1 cellular context compared by ENCODE assay signal in the genomic region with DNA sequence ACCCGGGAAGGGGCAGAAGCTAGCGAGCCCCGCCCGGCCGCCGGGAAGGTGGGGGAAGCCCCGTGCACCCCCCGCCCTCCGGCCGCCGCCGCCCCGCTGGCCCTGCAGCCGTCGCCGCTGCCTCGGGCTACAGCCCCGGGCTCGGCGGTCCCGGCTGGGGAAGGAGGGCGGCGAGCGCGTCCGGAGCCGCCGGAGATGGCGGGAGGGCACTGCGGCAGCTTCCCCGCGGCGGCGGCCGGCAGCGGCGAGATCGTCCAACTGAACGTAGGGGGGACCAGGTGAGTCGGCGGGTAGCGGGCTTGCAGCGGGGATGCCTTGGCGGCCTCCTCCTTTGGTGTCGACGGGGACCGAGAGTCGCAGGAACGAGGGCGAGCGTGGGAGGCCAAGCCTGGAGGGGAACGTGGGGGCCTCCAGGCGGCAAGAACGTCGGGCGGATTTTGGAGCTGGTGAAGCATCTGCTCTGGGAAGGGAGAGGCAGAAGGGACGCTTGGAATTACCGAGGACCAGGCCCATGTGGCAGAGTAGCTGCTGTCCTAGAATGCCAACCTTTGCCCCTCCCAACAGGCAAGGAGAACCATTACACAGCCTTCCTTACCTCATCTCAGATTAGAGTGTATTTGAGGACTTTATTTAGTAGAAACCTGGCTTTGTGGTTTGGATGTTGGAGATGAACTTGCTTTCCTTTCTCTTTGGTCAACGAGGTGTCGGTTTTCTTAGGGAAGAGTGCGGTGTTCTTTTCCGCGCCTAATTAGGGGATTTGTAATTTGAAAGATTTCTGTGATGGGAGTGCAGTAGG.
TF ChIP-seq lines count a peak whose summit lies in the region.

No MANE protein-coding gene starts in this region.

TF ChIP-seq in K562, 482 proteins besides CTCF, POLR2A, EP300 and RAD21 (continued from another document and continues in another):
- TF ChIP-seq MAZ (CRISPR knock-in tag; conservative IDR thresholded peaks at IDR 0.05 in 1 of 2, IDR thresholded peaks at IDR 0.05 in 1 of 2) (peak in 1 of 2 experiments; percentile 75; a peak in 2 of 4 replicates), ZNF282 (CRISPR knock-in tag; IDR thresholded peaks at IDR 0.05) (0 out of 2 replicates have a peak, but pooled peaks have one; percentile 68), ZNF174 (CRISPR knock-in tag; IDR thresholded peaks at IDR 0.05) (no peak), ETS2 (tag; IDR thresholded peaks at IDR 0.05; ENCODE audit: borderline replicate concordance, poor library complexity, severe bottlenecking) (no peak), HDGF (IDR thresholded peaks at IDR 0.05) (no peak), ZNF143 (CRISPR knock-in tag; IDR thresholded peaks at IDR 0.05) (no peak), BCOR (IDR thresholded peaks at IDR 0.05) (no peak; the same call in 1 of the 2 replicates), PHB (CRISPR knock-in tag; IDR thresholded peaks at IDR 0.05) (no peak), KLF10 (CRISPR knock-in tag; IDR thresholded peaks at IDR 0.05) (no peak), ELF1 (tag; IDR thresholded peaks at IDR 0.05) (no peak), CREB1 (IDR thresholded peaks at IDR 0.05) (no peak; the same call in 1 of the 2 replicates), CREB1 (CRISPR knock-in tag; IDR thresholded peaks at IDR 0.05) (no peak), CCAR2 (IDR thresholded peaks at IDR 0.05; ENCODE audit: low read depth, low read length) (no peak), ZNF274 (IDR thresholded peaks at IDR 0.05; ENCODE audit: borderline replicate concordance, low read depth, low read length) (no peak), NR2C2 (CRISPR knock-in tag; IDR thresholded peaks at IDR 0.05) (no peak), NR2C2 (tag; IDR thresholded peaks at IDR 0.05) (peak; percentile 72), ADNP (tag; IDR thresholded peaks at IDR 0.05) (no peak), RAD51 (IDR thresholded peaks at IDR 0.05; ENCODE audit: borderline replicate concordance, low read depth) (no peak), BRF1 (IDR thresholded peaks at IDR 0.05; ENCODE audit: borderline replicate concordance, extremely low read depth, insufficient read length) (no peak), KDM4B (IDR thresholded peaks at IDR 0.05; ENCODE audit: borderline replicate concordance in 2 of 2, low read depth in 1 of 2) (no peak), CBFB (CRISPR knock-in tag; IDR thresholded peaks at IDR 0.05) (no peak), LCOR (CRISPR knock-in tag; IDR thresholded peaks at IDR 0.05) (peak; percentile 51; the same call in 1 of the 2 replicates), CBX1 (IDR thresholded peaks at IDR 0.05; ENCODE audit: low read depth) (peak; percentile 56; the same call in 1 of the 2 replicates), ZFP1 (CRISPR knock-in tag; IDR thresholded peaks at IDR 0.05) (no peak), MYNN (IDR thresholded peaks at IDR 0.05) (peak; percentile 45; the same call in 1 of the 2 replicates), MYNN (CRISPR knock-in tag; IDR thresholded peaks at IDR 0.05) (no peak), ESRRB (CRISPR knock-in tag; IDR thresholded peaks at IDR 0.05; ENCODE audit: borderline replicate concordance) (no peak), ETV5 (CRISPR knock-in tag; IDR thresholded peaks at IDR 0.05; ENCODE audit: low read depth) (no peak), CSDE1 (IDR thresholded peaks at IDR 0.05) (no peak), GATAD2B (IDR thresholded peaks at IDR 0.05; ENCODE audit: borderline replicate concordance) (peak; percentile 50; the same call in 1 of the 2 replicates), TAF9B (IDR thresholded peaks at IDR 0.05; ENCODE audit: partially characterized antibody) (peak; percentile 20), ZBTB17 (CRISPR knock-in tag; IDR thresholded peaks at IDR 0.05) (0 out of 2 replicates have a peak, but pooled peaks have one; percentile 5), ZNF586 (CRISPR knock-in tag; conservative IDR thresholded peaks at IDR 0.05) (no peak), PTBP1 (IDR thresholded peaks at IDR 0.05; ENCODE audit: low read depth, low read length) (no peak), RB1 (IDR thresholded peaks at IDR 0.05; ENCODE audit: low read depth) (peak; percentile 51; the same call in 1 of the 2 replicates), JUND (IDR thresholded peaks at IDR 0.05; ENCODE audit: borderline replicate concordance, low read depth, low read length) (0 out of 2 replicates have a peak, but pooled peaks have one; percentile 8), JUND (tag; IDR thresholded peaks at IDR 0.05; ENCODE audit: borderline replicate concordance, low read depth, low read length) (no peak), ETV6 (IDR thresholded peaks at IDR 0.05; ENCODE audit: borderline replicate concordance in 1 of 2, low read depth in 2 of 2, low read length in 1 of 2) (no peak), ETV6 (CRISPR knock-in tag; IDR thresholded peaks at IDR 0.05; ENCODE audit: borderline replicate concordance) (0 out of 2 replicates have a peak, but pooled peaks have one; percentile 2), NONO (IDR thresholded peaks at IDR 0.05; ENCODE audit: low read depth in 2 of 2, low read length in 1 of 2) (0 out of 4 replicates have a peak, but pooled peaks of 1 of the 2 experiments have one; percentile 7), ZNF3 (CRISPR knock-in tag; IDR thresholded peaks at IDR 0.05) (no peak), PTRF (tag; IDR thresholded peaks at IDR 0.05) (no peak)
- TF ChIP-seq, protein P1, sequence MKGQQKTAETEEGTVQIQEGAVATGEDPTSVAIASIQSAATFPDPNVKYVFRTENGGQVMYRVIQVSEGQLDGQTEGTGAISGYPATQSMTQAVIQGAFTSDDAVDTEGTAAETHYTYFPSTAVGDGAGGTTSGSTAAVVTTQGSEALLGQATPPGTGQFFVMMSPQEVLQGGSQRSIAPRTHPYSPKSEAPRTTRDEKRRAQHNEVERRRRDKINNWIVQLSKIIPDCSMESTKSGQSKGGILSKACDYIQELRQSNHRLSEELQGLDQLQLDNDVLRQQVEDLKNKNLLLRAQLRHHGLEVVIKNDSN (CRISPR knock-in tag; IDR thresholded peaks at IDR 0.05) = no peak
- TF ChIP-seq, protein P2, sequence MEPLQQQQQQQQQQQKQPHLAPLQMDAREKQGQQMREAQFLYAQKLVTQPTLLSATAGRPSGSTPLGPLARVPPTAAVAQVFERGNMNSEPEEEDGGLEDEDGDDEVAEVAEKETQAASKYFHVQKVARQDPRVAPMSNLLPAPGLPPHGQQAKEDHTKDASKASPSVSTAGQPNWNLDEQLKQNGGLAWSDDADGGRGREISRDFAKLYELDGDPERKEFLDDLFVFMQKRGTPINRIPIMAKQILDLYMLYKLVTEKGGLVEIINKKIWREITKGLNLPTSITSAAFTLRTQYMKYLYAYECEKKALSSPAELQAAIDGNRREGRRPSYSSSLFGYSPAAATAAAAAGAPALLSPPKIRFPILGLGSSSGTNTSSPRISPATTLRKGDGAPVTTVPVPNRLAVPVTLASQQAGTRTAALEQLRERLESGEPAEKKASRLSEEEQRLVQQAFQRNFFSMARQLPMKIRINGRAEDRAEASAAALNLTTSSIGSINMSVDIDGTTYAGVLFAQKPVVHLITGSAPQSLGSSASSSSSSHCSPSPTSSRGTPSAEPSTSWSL (CRISPR knock-in tag; IDR thresholded peaks at IDR 0.05; ENCODE audit: borderline replicate concordance) = no peak
- TF ChIP-seq, protein P3, sequence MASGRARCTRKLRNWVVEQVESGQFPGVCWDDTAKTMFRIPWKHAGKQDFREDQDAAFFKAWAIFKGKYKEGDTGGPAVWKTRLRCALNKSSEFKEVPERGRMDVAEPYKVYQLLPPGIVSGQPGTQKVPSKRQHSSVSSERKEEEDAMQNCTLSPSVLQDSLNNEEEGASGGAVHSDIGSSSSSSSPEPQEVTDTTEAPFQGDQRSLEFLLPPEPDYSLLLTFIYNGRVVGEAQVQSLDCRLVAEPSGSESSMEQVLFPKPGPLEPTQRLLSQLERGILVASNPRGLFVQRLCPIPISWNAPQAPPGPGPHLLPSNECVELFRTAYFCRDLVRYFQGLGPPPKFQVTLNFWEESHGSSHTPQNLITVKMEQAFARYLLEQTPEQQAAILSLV (tag; IDR thresholded peaks at IDR 0.05) = 0 out of 2 replicates have a peak, but pooled peaks have one; percentile 22
- TF ChIP-seq, protein P4, sequence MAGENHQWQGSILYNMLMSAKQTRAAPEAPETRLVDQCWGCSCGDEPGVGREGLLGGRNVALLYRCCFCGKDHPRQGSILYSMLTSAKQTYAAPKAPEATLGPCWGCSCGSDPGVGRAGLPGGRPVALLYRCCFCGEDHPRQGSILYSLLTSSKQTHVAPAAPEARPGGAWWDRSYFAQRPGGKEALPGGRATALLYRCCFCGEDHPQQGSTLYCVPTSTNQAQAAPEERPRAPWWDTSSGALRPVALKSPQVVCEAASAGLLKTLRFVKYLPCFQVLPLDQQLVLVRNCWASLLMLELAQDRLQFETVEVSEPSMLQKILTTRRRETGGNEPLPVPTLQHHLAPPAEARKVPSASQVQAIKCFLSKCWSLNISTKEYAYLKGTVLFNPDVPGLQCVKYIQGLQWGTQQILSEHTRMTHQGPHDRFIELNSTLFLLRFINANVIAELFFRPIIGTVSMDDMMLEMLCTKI (IDR thresholded peaks at IDR 0.05; ENCODE audit: partially characterized antibody) = no peak
- TF ChIP-seq, protein P5, sequence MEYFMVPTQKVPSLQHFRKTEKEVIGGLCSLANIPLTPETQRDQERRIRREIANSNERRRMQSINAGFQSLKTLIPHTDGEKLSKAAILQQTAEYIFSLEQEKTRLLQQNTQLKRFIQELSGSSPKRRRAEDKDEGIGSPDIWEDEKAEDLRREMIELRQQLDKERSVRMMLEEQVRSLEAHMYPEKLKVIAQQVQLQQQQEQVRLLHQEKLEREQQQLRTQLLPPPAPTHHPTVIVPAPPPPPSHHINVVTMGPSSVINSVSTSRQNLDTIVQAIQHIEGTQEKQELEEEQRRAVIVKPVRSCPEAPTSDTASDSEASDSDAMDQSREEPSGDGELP (CRISPR knock-in tag; IDR thresholded peaks at IDR 0.05; ENCODE audit: borderline replicate concordance) = no peak; the same call in 1 of the 2 replicates
- TF ChIP-seq, protein P6, sequence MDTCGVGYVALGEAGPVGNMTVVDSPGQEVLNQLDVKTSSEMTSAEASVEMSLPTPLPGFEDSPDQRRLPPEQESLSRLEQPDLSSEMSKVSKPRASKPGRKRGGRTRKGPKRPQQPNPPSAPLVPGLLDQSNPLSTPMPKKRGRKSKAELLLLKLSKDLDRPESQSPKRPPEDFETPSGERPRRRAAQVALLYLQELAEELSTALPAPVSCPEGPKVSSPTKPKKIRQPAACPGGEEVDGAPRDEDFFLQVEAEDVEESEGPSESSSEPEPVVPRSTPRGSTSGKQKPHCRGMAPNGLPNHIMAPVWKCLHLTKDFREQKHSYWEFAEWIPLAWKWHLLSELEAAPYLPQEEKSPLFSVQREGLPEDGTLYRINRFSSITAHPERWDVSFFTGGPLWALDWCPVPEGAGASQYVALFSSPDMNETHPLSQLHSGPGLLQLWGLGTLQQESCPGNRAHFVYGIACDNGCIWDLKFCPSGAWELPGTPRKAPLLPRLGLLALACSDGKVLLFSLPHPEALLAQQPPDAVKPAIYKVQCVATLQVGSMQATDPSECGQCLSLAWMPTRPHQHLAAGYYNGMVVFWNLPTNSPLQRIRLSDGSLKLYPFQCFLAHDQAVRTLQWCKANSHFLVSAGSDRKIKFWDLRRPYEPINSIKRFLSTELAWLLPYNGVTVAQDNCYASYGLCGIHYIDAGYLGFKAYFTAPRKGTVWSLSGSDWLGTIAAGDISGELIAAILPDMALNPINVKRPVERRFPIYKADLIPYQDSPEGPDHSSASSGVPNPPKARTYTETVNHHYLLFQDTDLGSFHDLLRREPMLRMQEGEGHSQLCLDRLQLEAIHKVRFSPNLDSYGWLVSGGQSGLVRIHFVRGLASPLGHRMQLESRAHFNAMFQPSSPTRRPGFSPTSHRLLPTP (IDR thresholded peaks at IDR 0.05; ENCODE audit: borderline replicate concordance, extremely low read depth, insufficient read length) = no peak
- TF ChIP-seq, protein P7, sequence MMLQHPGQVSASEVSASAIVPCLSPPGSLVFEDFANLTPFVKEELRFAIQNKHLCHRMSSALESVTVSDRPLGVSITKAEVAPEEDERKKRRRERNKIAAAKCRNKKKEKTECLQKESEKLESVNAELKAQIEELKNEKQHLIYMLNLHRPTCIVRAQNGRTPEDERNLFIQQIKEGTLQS (IDR thresholded peaks at IDR 0.05) = no peak
- TF ChIP-seq, protein P7 (CRISPR knock-in tag; conservative IDR thresholded peaks at IDR 0.05) = no peak
- TF ChIP-seq, protein P8, sequence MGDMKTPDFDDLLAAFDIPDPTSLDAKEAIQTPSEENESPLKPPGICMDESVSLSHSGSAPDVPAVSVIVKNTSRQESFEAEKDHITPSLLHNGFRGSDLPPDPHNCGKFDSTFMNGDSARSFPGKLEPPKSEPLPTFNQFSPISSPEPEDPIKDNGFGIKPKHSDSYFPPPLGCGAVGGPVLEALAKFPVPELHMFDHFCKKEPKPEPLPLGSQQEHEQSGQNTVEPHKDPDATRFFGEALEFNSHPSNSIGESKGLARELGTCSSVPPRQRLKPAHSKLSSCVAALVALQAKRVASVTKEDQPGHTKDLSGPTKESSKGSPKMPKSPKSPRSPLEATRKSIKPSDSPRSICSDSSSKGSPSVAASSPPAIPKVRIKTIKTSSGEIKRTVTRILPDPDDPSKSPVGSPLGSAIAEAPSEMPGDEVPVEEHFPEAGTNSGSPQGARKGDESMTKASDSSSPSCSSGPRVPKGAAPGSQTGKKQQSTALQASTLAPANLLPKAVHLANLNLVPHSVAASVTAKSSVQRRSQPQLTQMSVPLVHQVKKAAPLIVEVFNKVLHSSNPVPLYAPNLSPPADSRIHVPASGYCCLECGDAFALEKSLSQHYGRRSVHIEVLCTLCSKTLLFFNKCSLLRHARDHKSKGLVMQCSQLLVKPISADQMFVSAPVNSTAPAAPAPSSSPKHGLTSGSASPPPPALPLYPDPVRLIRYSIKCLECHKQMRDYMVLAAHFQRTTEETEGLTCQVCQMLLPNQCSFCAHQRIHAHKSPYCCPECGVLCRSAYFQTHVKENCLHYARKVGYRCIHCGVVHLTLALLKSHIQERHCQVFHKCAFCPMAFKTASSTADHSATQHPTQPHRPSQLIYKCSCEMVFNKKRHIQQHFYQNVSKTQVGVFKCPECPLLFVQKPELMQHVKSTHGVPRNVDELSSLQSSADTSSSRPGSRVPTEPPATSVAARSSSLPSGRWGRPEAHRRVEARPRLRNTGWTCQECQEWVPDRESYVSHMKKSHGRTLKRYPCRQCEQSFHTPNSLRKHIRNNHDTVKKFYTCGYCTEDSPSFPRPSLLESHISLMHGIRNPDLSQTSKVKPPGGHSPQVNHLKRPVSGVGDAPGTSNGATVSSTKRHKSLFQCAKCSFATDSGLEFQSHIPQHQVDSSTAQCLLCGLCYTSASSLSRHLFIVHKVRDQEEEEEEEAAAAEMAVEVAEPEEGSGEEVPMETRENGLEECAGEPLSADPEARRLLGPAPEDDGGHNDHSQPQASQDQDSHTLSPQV (IDR thresholded peaks at IDR 0.05) = no peak
- TF ChIP-seq, protein P9, sequence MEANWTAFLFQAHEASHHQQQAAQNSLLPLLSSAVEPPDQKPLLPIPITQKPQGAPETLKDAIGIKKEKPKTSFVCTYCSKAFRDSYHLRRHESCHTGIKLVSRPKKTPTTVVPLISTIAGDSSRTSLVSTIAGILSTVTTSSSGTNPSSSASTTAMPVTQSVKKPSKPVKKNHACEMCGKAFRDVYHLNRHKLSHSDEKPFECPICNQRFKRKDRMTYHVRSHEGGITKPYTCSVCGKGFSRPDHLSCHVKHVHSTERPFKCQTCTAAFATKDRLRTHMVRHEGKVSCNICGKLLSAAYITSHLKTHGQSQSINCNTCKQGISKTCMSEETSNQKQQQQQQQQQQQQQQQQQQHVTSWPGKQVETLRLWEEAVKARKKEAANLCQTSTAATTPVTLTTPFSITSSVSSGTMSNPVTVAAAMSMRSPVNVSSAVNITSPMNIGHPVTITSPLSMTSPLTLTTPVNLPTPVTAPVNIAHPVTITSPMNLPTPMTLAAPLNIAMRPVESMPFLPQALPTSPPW (CRISPR knock-in tag; IDR thresholded peaks at IDR 0.05) = no peak; the same call in 1 of the 2 replicates
